ENCODE assay signal across 1 cellular context in the genomic region with DNA sequence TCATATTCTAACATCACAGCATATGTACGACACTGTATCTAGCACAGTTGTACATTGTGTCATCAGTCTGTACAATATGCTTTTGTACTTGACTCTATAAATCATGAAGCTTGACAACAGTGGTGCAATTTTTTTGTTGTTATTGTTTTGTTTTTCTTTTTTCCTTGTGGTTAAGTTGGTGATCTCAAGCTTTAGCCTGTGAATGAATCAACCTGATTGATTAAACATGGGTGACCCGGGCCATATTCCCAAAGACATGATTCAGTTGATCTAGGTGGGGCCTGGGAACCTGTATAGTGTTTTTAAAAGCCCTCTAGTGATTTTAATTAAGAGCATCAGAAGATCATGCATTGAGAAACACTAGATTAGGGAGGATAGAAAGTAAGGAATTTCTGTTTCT.
TF ChIP-seq lines count a peak whose summit lies in the region.

No MANE protein-coding gene starts in this region.

TF ChIP-seq in SK-N-SH, 30 proteins besides CTCF, POLR2A, EP300 and RAD21 (continued from another document):
- TF ChIP-seq YY1 (IDR thresholded peaks at IDR 0.05; ENCODE audit: low read depth) (no peak), RCOR1 (IDR thresholded peaks at IDR 0.05; ENCODE audit: low read length) (no peak), GABPA (IDR thresholded peaks at IDR 0.05; ENCODE audit: low read depth) (no peak), FOSL2 (IDR thresholded peaks at IDR 0.05; ENCODE audit: borderline replicate concordance, low read depth) (no peak), FOXJ3 (CRISPR knock-in tag; IDR thresholded peaks at IDR 0.05) (no peak), EZH2phosphoT487 (IDR thresholded peaks at IDR 0.05; ENCODE audit: borderline replicate concordance, low read depth) (no peak), FOXM1 (IDR thresholded peaks at IDR 0.05; ENCODE audit: low read depth) (no peak)
- TF ChIP-seq, protein P1, sequence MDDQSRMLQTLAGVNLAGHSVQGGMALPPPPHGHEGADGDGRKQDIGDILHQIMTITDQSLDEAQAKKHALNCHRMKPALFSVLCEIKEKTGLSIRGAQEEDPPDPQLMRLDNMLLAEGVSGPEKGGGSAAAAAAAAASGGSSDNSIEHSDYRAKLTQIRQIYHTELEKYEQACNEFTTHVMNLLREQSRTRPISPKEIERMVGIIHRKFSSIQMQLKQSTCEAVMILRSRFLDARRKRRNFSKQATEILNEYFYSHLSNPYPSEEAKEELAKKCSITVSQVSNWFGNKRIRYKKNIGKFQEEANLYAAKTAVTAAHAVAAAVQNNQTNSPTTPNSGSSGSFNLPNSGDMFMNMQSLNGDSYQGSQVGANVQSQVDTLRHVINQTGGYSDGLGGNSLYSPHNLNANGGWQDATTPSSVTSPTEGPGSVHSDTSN (IDR thresholded peaks at IDR 0.05), result no peak
